ENCODE assay signal across 8 cellular contexts in the genomic region with DNA sequence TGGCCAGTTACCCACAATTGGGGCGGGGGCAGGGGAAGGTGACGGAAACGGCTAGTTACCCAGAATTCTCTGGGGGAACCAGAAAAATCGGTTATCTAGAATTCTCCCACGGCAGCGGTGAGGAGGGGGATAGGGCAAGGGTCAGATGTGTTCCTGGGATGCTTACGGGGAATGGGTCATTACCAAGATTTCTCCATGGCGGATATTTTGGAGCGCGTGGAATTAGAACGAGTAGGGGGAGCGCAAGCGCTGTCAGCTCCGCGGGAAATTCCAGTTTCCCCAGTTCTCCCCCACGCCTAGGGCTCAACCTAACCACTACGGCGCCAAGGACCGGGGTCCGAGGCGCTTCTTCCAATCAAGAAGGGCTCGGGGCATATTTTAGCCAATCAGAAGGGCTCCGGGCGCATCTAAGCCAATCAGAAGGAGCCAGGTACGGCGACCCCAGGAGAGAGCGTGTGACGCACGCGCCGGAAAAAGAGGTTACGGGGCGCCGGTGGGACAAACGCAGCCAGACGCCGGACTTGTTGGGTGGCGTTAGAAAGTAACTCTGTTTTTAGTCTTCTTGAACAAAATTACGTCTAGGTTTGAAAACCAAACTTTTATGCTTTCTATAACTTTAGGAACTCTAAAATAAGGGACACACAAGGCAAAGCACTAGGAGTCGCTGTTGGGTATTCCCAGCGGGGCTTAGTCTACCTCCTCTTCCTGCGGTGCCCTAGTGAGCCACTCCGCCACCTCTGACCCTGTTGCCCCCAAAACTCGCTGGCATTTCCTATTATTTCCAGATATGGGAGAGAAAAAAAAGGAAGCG. TPM values are rescaled to one million over a fixed set of nuclear protein-coding genes. Genes with fewer than 3 reads are reported as not detected.
A peak's percentile ranks its signal among the peaks of the same experiment; 100 is the strongest.
DNase-seq lines count a peak whose midpoint lies in the region; ATAC-seq and TF ChIP-seq lines count a peak whose summit lies in the region.

A gene with protein sequence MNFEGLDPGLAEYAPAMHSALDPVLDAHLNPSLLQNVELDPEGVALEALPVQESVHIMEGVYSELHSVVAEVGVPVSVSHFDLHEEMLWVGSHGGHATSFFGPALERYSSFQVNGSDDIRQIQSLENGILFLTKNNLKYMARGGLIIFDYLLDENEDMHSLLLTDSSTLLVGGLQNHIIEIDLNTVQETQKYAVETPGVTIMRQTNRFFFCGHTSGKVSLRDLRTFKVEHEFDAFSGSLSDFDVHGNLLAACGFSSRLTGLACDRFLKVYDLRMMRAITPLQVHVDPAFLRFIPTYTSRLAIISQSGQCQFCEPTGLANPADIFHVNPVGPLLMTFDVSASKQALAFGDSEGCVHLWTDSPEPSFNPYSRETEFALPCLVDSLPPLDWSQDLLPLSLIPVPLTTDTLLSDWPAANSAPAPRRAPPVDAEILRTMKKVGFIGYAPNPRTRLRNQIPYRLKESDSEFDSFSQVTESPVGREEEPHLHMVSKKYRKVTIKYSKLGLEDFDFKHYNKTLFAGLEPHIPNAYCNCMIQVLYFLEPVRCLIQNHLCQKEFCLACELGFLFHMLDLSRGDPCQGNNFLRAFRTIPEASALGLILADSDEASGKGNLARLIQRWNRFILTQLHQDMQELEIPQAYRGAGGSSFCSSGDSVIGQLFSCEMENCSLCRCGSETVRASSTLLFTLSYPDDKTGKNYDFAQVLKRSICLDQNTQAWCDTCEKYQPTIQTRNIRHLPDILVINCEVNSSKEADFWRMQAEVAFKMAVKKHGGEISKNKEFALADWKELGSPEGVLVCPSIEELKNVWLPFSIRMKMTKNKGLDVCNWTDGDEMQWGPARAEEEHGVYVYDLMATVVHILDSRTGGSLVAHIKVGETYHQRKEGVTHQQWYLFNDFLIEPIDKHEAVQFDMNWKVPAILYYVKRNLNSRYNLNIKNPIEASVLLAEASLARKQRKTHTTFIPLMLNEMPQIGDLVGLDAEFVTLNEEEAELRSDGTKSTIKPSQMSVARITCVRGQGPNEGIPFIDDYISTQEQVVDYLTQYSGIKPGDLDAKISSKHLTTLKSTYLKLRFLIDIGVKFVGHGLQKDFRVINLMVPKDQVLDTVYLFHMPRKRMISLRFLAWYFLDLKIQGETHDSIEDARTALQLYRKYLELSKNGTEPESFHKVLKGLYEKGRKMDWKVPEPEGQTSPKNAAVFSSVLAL (minus strand): TSS at position 322 of the 811 bp plus-strand sequence. CDS start 906 bp downstream, outside the sequence.

- H3K9me3 Mint-ChIP-seq in activated T-cell treated with anti-CD3 and anti-CD28 coated beads, Interleukin-2, amount 50 U/mL, for 24 hours = no peaks in the 10 kb centered on the region

- H3K9me3 ChIP-seq in muscle layer of colon (ENCODE audit: low read length) = no peaks in the 10 kb centered on the region

- peaks cover 52% of the 10 kb centered on the region for H3K4me1 Mint-ChIP-seq in activated T-cell treated with anti-CD3 and anti-CD28 coated beads, Interleukin-2, amount 50 U/mL, for 24 hours (ENCODE audit: low read depth)

- H3K27ac Mint-ChIP-seq in activated T-cell treated with anti-CD3 and anti-CD28 coated beads, Interleukin-2, amount 50 U/mL, for 24 hours = peak within 1 kb of the TSS; percentile 100

- peak within 1 kb of the TSS; percentile 86 for H3K9ac ChIP-seq in muscle layer of colon (ENCODE audit: low read length)

- DNase-seq in DMS79 (lab: John Stamatoyannopoulos, UW) (peak; percentile 87), KG1 (lab: John Stamatoyannopoulos, UW) (peak; percentile 68)
- DNase-seq in activated T-cell treated with anti-CD3 and anti-CD28 coated beads, Interleukin-2, amount 50 U/mL, for 24 hours = peak; percentile 91
- peak; percentile 80 for DNase-seq in stimulated activated CD8-positive, alpha-beta memory T cell treated with anti-CD3 and anti-CD28 coated beads, Interleukin-7, amount 100 ng/mL, for 24 hours (ENCODE audit: low read depth)

- peak within 1 kb of the TSS; percentile 96 for H3K4me3 Mint-ChIP-seq in activated T-cell treated with anti-CD3 and anti-CD28 coated beads, Interleukin-2, amount 50 U/mL, for 24 hours

- H3K27ac ChIP-seq in muscle layer of colon (ENCODE audit: low read depth, low read length) = peak within 1 kb of the TSS; percentile 98

- no peaks in the 10 kb centered on the region for H3K27me3 ChIP-seq in muscle layer of colon (ENCODE audit: control insufficient read depth in 1 of 2, insufficient read depth in 2 of 2, low read length in 2 of 2)

- peaks cover 14% of the 10 kb centered on the region for H3K4me1 ChIP-seq in muscle layer of colon (ENCODE audit: insufficient read depth, low read length)

- no peaks in the 10 kb centered on the region for H3K36me3 ChIP-seq in muscle layer of colon (ENCODE audit: insufficient read depth, low read length)

- peak; percentile 93 for ATAC-seq in GM21723 (IDR thresholded peaks at IDR 0.05; ENCODE audit: unreplicated experiment)
- ATAC-seq in esophagus mucosa = peak; percentile 97

- H3K4me3 ChIP-seq in muscle layer of colon (ENCODE audit: low read depth in 1 of 2, low read length in 2 of 2) = peak within 1 kb of the TSS; percentile 47 to 90

- H3K27me3 Mint-ChIP-seq in activated T-cell treated with anti-CD3 and anti-CD28 coated beads, Interleukin-2, amount 50 U/mL, for 24 hours = no peaks in the 10 kb centered on the region

- H3K36me3 Mint-ChIP-seq in activated T-cell treated with anti-CD3 and anti-CD28 coated beads, Interleukin-2, amount 50 U/mL, for 24 hours (ENCODE audit: low read depth) = peaks cover 19% of the 10 kb centered on the region

TF ChIP-seq in PFSK-1, 5 proteins besides CTCF, POLR2A, EP300 and RAD21:
- TF ChIP-seq FOXP2 (optimal IDR thresholded peaks at IDR 0.05; ENCODE audit: borderline replicate concordance, extremely low read depth, extremely low read length, insufficient read depth) = no peak
- TF ChIP-seq TAF1 (IDR thresholded peaks at IDR 0.05; ENCODE audit: borderline replicate concordance, insufficient read depth, low read length) = peak; percentile 46; the same call in 1 of the 2 replicates
- no peak for TF ChIP-seq SIN3A (IDR thresholded peaks at IDR 0.05; ENCODE audit: borderline replicate concordance, insufficient read depth, low read length)
- TF ChIP-seq, protein P1, sequence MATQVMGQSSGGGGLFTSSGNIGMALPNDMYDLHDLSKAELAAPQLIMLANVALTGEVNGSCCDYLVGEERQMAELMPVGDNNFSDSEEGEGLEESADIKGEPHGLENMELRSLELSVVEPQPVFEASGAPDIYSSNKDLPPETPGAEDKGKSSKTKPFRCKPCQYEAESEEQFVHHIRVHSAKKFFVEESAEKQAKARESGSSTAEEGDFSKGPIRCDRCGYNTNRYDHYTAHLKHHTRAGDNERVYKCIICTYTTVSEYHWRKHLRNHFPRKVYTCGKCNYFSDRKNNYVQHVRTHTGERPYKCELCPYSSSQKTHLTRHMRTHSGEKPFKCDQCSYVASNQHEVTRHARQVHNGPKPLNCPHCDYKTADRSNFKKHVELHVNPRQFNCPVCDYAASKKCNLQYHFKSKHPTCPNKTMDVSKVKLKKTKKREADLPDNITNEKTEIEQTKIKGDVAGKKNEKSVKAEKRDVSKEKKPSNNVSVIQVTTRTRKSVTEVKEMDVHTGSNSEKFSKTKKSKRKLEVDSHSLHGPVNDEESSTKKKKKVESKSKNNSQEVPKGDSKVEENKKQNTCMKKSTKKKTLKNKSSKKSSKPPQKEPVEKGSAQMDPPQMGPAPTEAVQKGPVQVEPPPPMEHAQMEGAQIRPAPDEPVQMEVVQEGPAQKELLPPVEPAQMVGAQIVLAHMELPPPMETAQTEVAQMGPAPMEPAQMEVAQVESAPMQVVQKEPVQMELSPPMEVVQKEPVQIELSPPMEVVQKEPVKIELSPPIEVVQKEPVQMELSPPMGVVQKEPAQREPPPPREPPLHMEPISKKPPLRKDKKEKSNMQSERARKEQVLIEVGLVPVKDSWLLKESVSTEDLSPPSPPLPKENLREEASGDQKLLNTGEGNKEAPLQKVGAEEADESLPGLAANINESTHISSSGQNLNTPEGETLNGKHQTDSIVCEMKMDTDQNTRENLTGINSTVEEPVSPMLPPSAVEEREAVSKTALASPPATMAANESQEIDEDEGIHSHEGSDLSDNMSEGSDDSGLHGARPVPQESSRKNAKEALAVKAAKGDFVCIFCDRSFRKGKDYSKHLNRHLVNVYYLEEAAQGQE (IDR thresholded peaks at IDR 0.05; ENCODE audit: insufficient read depth in 1 of 2, low read depth in 2 of 2, low read length in 2 of 2) = no peak
- peak; percentile 80 for TF ChIP-seq POLR2AphosphoS5 (IDR thresholded peaks at IDR 0.05; ENCODE audit: low read depth, low read length)

RNA-seq across cellular contexts. Expression of the gene that starts here (rescaled TPM):
- 19.3 TPM for polyA plus RNA-seq in PFSK-1 (2012; ENCODE audit: insufficient read length, low read depth)
- 21.4 TPM for total RNA-seq in esophagus mucosa

Comparison
In these comparisons a context has a peak if more than half of its experiments do, and no peak if none do; other contexts are left out.
1. Peak in every context shown above with its lines: DNase-seq, ATAC-seq, H3K4me3 ChIP-seq and H3K27ac ChIP-seq.